ENCODE assay signal across 1 cellular context in the genomic region with DNA sequence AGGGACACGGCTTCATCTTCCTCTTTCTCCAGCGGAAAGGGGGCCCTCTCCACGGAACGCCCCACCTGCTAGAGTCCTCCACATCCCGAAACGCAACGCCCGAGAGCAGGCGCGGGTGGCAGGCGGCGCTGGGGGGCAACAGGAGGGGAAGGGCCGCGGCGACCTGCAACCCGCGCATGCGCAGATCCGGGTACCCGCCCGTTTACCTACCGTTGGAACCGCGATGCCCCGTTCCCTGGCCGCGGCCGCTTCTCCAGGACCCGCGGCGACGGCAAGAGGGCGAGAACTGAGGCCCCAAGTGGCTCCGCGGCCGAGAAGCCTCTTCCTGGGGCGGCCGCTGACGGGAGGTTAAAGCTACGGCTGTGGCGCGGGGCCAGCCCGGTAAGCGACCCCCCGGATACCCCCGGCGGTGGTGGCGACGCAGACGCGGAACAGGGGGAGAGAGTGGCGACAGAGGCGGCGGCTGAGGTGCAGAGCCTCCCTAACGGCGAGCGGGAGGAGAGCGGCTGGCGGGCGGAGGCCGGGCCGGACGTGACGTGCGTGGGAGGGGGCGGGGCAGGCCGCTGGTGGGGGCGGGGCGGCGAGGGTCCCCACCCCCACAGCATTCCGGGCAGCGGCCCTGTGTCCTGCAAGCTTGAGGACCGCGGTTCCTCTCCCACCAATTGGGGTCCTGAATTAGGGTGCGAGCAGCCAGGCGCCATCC.
TF ChIP-seq lines count a peak whose summit lies in the region.

A gene (minus strand): TSS at position 508 of the 703 bp plus-strand sequence. CDS start 13,968 bp downstream, outside the sequence.

TF ChIP-seq in WTC11, 78 proteins besides CTCF, POLR2A, EP300 and RAD21 (continued from another document and continues in another):
- TF ChIP-seq, protein P1, sequence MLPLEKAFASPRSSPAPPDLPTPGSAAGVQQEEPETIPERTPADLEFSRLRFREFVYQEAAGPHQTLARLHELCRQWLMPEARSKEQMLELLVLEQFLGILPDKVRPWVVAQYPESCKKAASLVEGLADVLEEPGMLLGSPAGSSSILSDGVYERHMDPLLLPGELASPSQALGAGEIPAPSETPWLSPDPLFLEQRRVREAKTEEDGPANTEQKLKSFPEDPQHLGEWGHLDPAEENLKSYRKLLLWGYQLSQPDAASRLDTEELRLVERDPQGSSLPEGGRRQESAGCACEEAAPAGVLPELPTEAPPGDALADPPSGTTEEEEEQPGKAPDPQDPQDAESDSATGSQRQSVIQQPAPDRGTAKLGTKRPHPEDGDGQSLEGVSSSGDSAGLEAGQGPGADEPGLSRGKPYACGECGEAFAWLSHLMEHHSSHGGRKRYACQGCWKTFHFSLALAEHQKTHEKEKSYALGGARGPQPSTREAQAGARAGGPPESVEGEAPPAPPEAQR (CRISPR knock-in tag; IDR thresholded peaks at IDR 0.05), result no peak
- TF ChIP-seq ZNF317 (CRISPR knock-in tag; IDR thresholded peaks at IDR 0.05; ENCODE audit: borderline replicate concordance, low read depth), result 0 out of 2 replicates have a peak, but pooled peaks have one; percentile 45
- TF ChIP-seq SMAD3 (CRISPR knock-in tag; IDR thresholded peaks at IDR 0.05; ENCODE audit: borderline replicate concordance), result no peak
- TF ChIP-seq, protein P2, sequence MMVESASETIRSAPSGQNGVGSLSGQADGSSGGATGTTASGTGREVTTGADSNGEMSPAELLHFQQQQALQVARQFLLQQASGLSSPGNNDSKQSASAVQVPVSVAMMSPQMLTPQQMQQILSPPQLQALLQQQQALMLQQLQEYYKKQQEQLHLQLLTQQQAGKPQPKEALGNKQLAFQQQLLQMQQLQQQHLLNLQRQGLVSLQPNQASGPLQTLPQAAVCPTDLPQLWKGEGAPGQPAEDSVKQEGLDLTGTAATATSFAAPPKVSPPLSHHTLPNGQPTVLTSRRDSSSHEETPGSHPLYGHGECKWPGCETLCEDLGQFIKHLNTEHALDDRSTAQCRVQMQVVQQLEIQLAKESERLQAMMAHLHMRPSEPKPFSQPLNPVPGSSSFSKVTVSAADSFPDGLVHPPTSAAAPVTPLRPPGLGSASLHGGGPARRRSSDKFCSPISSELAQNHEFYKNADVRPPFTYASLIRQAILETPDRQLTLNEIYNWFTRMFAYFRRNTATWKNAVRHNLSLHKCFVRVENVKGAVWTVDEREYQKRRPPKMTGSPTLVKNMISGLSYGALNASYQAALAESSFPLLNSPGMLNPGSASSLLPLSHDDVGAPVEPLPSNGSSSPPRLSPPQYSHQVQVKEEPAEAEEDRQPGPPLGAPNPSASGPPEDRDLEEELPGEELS (CRISPR knock-in tag; IDR thresholded peaks at IDR 0.05), result peak; percentile 27; the same call in 1 of the 2 replicates
- no peak for TF ChIP-seq RELA (CRISPR knock-in tag; IDR thresholded peaks at IDR 0.05; ENCODE audit: borderline replicate concordance)
- TF ChIP-seq, protein P3, sequence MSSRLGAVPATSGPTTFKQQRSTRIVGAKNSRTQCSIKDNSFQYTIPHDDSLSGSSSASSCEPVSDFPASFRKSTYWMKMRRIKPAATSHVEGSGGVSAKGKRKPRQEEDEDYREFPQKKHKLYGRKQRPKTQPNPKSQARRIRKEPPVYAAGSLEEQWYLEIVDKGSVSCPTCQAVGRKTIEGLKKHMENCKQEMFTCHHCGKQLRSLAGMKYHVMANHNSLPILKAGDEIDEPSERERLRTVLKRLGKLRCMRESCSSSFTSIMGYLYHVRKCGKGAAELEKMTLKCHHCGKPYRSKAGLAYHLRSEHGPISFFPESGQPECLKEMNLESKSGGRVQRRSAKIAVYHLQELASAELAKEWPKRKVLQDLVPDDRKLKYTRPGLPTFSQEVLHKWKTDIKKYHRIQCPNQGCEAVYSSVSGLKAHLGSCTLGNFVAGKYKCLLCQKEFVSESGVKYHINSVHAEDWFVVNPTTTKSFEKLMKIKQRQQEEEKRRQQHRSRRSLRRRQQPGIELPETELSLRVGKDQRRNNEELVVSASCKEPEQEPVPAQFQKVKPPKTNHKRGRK (CRISPR knock-in tag; IDR thresholded peaks at IDR 0.05; ENCODE audit: borderline replicate concordance), result no peak
- no peak for TF ChIP-seq ZNF263 (CRISPR knock-in tag; IDR thresholded peaks at IDR 0.05; ENCODE audit: low read depth)
- TF ChIP-seq OVOL2 (CRISPR knock-in tag; IDR thresholded peaks at IDR 0.05; ENCODE audit: borderline replicate concordance), result no peak
- TF ChIP-seq IRF2 (CRISPR knock-in tag; IDR thresholded peaks at IDR 0.05; ENCODE audit: borderline replicate concordance, low read depth), result no peak
- TF ChIP-seq ZNF138 (CRISPR knock-in tag; conservative IDR thresholded peaks at IDR 0.05), result no peak
- TF ChIP-seq TP53 (CRISPR knock-in tag; IDR thresholded peaks at IDR 0.05), result 0 out of 2 replicates have a peak, but pooled peaks have one; percentile 77
- no peak for TF ChIP-seq JUN (CRISPR knock-in tag; IDR thresholded peaks at IDR 0.05)
- TF ChIP-seq GTF2I (CRISPR knock-in tag; conservative IDR thresholded peaks at IDR 0.05), result no peak
- no peak for TF ChIP-seq NR1H2 (CRISPR knock-in tag; IDR thresholded peaks at IDR 0.05)
- no peak for TF ChIP-seq RORB (CRISPR knock-in tag; IDR thresholded peaks at IDR 0.05)
- TF ChIP-seq, protein P4, sequence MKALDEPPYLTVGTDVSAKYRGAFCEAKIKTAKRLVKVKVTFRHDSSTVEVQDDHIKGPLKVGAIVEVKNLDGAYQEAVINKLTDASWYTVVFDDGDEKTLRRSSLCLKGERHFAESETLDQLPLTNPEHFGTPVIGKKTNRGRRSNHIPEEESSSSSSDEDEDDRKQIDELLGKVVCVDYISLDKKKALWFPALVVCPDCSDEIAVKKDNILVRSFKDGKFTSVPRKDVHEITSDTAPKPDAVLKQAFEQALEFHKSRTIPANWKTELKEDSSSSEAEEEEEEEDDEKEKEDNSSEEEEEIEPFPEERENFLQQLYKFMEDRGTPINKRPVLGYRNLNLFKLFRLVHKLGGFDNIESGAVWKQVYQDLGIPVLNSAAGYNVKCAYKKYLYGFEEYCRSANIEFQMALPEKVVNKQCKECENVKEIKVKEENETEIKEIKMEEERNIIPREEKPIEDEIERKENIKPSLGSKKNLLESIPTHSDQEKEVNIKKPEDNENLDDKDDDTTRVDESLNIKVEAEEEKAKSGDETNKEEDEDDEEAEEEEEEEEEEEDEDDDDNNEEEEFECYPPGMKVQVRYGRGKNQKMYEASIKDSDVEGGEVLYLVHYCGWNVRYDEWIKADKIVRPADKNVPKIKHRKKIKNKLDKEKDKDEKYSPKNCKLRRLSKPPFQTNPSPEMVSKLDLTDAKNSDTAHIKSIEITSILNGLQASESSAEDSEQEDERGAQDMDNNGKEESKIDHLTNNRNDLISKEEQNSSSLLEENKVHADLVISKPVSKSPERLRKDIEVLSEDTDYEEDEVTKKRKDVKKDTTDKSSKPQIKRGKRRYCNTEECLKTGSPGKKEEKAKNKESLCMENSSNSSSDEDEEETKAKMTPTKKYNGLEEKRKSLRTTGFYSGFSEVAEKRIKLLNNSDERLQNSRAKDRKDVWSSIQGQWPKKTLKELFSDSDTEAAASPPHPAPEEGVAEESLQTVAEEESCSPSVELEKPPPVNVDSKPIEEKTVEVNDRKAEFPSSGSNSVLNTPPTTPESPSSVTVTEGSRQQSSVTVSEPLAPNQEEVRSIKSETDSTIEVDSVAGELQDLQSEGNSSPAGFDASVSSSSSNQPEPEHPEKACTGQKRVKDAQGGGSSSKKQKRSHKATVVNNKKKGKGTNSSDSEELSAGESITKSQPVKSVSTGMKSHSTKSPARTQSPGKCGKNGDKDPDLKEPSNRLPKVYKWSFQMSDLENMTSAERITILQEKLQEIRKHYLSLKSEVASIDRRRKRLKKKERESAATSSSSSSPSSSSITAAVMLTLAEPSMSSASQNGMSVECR (CRISPR knock-in tag; IDR thresholded peaks at IDR 0.05; ENCODE audit: borderline replicate concordance), result peak; percentile 50; the same call in 1 of the 2 replicates
- TF ChIP-seq, protein P5, sequence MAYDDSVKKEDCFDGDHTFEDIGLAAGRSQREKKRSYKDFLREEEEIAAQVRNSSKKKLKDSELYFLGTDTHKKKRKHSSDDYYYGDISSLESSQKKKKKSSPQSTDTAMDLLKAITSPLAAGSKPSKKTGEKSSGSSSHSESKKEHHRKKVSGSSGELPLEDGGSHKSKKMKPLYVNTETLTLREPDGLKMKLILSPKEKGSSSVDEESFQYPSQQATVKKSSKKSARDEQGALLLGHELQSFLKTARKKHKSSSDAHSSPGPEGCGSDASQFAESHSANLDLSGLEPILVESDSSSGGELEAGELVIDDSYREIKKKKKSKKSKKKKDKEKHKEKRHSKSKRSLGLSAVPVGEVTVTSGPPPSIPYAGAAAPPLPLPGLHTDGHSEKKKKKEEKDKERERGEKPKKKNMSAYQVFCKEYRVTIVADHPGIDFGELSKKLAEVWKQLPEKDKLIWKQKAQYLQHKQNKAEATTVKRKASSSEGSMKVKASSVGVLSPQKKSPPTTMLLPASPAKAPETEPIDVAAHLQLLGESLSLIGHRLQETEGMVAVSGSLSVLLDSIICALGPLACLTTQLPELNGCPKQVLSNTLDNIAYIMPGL (CRISPR knock-in tag; IDR thresholded peaks at IDR 0.05), result peak; percentile 91; the same call in 1 of the 2 replicates
- TF ChIP-seq, protein P6, sequence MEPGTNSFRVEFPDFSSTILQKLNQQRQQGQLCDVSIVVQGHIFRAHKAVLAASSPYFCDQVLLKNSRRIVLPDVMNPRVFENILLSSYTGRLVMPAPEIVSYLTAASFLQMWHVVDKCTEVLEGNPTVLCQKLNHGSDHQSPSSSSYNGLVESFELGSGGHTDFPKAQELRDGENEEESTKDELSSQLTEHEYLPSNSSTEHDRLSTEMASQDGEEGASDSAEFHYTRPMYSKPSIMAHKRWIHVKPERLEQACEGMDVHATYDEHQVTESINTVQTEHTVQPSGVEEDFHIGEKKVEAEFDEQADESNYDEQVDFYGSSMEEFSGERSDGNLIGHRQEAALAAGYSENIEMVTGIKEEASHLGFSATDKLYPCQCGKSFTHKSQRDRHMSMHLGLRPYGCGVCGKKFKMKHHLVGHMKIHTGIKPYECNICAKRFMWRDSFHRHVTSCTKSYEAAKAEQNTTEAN (CRISPR knock-in tag; IDR thresholded peaks at IDR 0.05), result peak; percentile 24; the same call in 1 of the 2 replicates
- no peak for TF ChIP-seq MYBL2 (CRISPR knock-in tag; IDR thresholded peaks at IDR 0.05)
- TF ChIP-seq, protein P7, sequence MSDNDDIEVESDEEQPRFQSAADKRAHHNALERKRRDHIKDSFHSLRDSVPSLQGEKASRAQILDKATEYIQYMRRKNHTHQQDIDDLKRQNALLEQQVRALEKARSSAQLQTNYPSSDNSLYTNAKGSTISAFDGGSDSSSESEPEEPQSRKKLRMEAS (CRISPR knock-in tag; IDR thresholded peaks at IDR 0.05), result peak; percentile 16; the same call in 1 of the 2 replicates
- TF ChIP-seq, protein P8, sequence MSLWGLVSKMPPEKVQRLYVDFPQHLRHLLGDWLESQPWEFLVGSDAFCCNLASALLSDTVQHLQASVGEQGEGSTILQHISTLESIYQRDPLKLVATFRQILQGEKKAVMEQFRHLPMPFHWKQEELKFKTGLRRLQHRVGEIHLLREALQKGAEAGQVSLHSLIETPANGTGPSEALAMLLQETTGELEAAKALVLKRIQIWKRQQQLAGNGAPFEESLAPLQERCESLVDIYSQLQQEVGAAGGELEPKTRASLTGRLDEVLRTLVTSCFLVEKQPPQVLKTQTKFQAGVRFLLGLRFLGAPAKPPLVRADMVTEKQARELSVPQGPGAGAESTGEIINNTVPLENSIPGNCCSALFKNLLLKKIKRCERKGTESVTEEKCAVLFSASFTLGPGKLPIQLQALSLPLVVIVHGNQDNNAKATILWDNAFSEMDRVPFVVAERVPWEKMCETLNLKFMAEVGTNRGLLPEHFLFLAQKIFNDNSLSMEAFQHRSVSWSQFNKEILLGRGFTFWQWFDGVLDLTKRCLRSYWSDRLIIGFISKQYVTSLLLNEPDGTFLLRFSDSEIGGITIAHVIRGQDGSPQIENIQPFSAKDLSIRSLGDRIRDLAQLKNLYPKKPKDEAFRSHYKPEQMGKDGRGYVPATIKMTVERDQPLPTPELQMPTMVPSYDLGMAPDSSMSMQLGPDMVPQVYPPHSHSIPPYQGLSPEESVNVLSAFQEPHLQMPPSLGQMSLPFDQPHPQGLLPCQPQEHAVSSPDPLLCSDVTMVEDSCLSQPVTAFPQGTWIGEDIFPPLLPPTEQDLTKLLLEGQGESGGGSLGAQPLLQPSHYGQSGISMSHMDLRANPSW (CRISPR knock-in tag; conservative IDR thresholded peaks at IDR 0.05; ENCODE audit: low read depth), result peak; percentile 78; the same call in 1 of the 2 replicates
- TF ChIP-seq SP1 (CRISPR knock-in tag; conservative IDR thresholded peaks at IDR 0.05), result peak; percentile 77; the same call in 1 of the 2 replicates
- TF ChIP-seq NFYB (CRISPR knock-in tag; conservative IDR thresholded peaks at IDR 0.05; ENCODE audit: low read depth), result no peak
- TF ChIP-seq, protein P9, sequence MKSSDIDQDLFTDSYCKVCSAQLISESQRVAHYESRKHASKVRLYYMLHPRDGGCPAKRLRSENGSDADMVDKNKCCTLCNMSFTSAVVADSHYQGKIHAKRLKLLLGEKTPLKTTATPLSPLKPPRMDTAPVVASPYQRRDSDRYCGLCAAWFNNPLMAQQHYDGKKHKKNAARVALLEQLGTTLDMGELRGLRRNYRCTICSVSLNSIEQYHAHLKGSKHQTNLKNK (CRISPR knock-in tag; IDR thresholded peaks at IDR 0.05), result no peak
- peak; percentile 67 for TF ChIP-seq CREM (CRISPR knock-in tag; IDR thresholded peaks at IDR 0.05)
- no peak for TF ChIP-seq TCF7 (CRISPR knock-in tag; IDR thresholded peaks at IDR 0.05; ENCODE audit: low read depth)
- no peak for TF ChIP-seq NFE2L1 (CRISPR knock-in tag; IDR thresholded peaks at IDR 0.05)
- TF ChIP-seq, protein P10, sequence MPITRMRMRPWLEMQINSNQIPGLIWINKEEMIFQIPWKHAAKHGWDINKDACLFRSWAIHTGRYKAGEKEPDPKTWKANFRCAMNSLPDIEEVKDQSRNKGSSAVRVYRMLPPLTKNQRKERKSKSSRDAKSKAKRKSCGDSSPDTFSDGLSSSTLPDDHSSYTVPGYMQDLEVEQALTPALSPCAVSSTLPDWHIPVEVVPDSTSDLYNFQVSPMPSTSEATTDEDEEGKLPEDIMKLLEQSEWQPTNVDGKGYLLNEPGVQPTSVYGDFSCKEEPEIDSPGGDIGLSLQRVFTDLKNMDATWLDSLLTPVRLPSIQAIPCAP (CRISPR knock-in tag; IDR thresholded peaks at IDR 0.05), result no peak
- no peak for TF ChIP-seq ZNF416 (CRISPR knock-in tag; IDR thresholded peaks at IDR 0.05)
- TF ChIP-seq JAZF1 (CRISPR knock-in tag; IDR thresholded peaks at IDR 0.05), result no peak
- TF ChIP-seq, protein P11, sequence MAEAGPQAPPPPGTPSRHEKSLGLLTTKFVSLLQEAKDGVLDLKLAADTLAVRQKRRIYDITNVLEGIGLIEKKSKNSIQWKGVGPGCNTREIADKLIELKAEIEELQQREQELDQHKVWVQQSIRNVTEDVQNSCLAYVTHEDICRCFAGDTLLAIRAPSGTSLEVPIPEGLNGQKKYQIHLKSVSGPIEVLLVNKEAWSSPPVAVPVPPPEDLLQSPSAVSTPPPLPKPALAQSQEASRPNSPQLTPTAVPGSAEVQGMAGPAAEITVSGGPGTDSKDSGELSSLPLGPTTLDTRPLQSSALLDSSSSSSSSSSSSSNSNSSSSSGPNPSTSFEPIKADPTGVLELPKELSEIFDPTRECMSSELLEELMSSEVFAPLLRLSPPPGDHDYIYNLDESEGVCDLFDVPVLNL (CRISPR knock-in tag; IDR thresholded peaks at IDR 0.05; ENCODE audit: borderline replicate concordance, low read depth), result no peak
- TF ChIP-seq GABPB1 (CRISPR knock-in tag; IDR thresholded peaks at IDR 0.05), result no peak; the same call in none of the 2 replicates
- TF ChIP-seq ZNF423 (CRISPR knock-in tag; IDR thresholded peaks at IDR 0.05), result no peak
- TF ChIP-seq EMX1 (CRISPR knock-in tag; IDR thresholded peaks at IDR 0.05), result 0 out of 2 replicates have a peak, but pooled peaks have one; percentile 9
- TF ChIP-seq, protein P12, sequence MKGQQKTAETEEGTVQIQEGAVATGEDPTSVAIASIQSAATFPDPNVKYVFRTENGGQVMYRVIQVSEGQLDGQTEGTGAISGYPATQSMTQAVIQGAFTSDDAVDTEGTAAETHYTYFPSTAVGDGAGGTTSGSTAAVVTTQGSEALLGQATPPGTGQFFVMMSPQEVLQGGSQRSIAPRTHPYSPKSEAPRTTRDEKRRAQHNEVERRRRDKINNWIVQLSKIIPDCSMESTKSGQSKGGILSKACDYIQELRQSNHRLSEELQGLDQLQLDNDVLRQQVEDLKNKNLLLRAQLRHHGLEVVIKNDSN (CRISPR knock-in tag; IDR thresholded peaks at IDR 0.05), result peak; percentile 58
- no peak for TF ChIP-seq NR2C2 (CRISPR knock-in tag; IDR thresholded peaks at IDR 0.05)
